Comparison of ENCODE assay signal across 12 cellular contexts in the genomic region with DNA sequence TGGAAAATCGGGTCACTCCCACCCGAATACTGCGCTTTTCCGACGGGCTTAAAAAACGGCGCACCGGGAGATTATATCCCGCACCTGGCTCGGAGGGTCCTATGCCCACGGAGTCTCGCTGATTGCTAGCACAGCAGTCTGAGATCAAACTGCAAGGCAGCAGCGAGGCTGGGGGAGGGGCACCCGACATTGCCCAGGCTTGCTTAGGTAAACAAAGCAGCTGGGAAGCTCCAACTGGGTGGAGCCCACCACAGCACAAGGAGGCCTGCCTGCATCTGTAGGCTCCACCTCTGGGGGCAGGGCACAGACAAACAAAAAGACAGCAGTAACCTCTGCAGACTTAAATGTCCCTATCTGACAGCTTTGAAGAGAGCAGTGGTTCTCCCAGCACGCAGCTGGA. TPM values are rescaled to one million over a fixed set of nuclear protein-coding genes. Genes with fewer than 3 reads are reported as not detected.
"Had no signal": no experiment of that assay in that cellular context is flagged by ENCODE, and none has a peak within 500 bp of the region (broad histone marks: within the 10 kb centered on the region; RNA-seq: fewer than 3 reads in every experiment).

No MANE protein-coding gene starts in this region.

RNA-seq across cellular contexts. Expression of gene OTP, which starts 29.6 kb away (rescaled TPM):
- total RNA-seq: OCI-LY7, PC-3, PC-9, Peyer's patch, Right ventricle myocardium inferior, Right ventricle myocardium superior, RPMI7951, SJCRH30, SJSA1, SK-MEL-5, T-cell had no signal
- polyA plus RNA-seq: SK-N-SH had no signal
